ENCODE assay signal across 16 cellular contexts in the genomic region with DNA sequence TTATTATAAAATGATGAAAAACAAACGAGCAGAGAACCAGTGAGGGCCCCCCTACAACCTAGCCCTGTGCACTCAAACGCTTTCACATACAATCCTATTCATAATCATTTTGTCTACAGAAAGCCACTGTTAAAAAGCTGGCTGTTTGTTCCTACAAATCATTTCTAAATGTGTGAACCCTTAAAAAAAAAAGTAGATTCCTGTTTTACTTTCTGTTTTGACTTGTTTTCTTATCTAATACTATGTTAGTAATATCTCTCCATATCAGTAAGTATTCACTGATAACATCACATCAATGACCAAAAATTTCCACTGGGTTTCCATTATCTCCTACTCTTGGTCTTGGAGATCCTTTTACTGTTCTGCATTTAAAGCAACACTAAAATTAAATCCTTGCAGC.
DNase-seq lines count a peak whose midpoint lies in the region; ATAC-seq and TF ChIP-seq lines count a peak whose summit lies in the region.
"Had no signal": no experiment of that assay in that cellular context is flagged by ENCODE, and none has a peak within 500 bp of the region (broad histone marks: within the 10 kb centered on the region; RNA-seq: fewer than 3 reads in every experiment).

No MANE protein-coding gene starts in this region.

- H3K4me1 ChIP-seq in RWPE2 (ENCODE audit: insufficient read depth, poor library complexity, severe bottlenecking): peaks cover 53% of the 10 kb centered on the region
- H3K4me1 ChIP-seq in esophagus muscularis mucosa: peaks cover 3 to 25% (median 18%) of the 10 kb centered on the region in 4 donors

- peaks cover 3% of the 10 kb centered on the region for H3K36me3 Mint-ChIP-seq in activated CD8-positive, alpha-beta memory T cell treated with anti-CD3 and anti-CD28 coated beads, Interleukin-2, amount 10 ng/mL, durations not matched to agents 7 days and 5 days
- H3K36me3 Mint-ChIP-seq: CD14-positive monocyte had no signal

- H3K9me3 ChIP-seq in RWPE2 (ENCODE audit: severe bottlenecking): no peaks in the 10 kb centered on the region
- H3K9me3 ChIP-seq in esophagus muscularis mucosa: no peaks in the 10 kb centered on the region
- H3K9me3 ChIP-seq: A549 had no signal

- H3K4me1 Mint-ChIP-seq in activated CD8-positive, alpha-beta memory T cell treated with anti-CD3 and anti-CD28 coated beads, Interleukin-2, amount 10 ng/mL, durations not matched to agents 7 days and 5 days: peaks cover 18% of the 10 kb centered on the region

- peak overlapping the region; percentile 96 for H3K27ac ChIP-seq in RWPE2 (ENCODE audit: poor library complexity, severe bottlenecking)
- H3K27ac ChIP-seq in esophagus muscularis mucosa (replicated peaks in 1 of 4): no peak overlapping the region
- H3K27ac ChIP-seq: A549, cardiac muscle cell had no signal

- peaks cover 97% of the 10 kb centered on the region for H3K36me3 ChIP-seq in RWPE2 (ENCODE audit: low read depth)
- H3K36me3 ChIP-seq in esophagus muscularis mucosa: peaks cover 0 to 4% (median 0%) of the 10 kb centered on the region in 4 donors
- H3K36me3 ChIP-seq: cardiac muscle cell had no signal

- TF ChIP-seq POLR2A in esophagus muscularis mucosa (IDR thresholded peaks at IDR 0.05; ENCODE audit: low read depth): no peak

- intact Hi-C loops in esophagus muscularis mucosa (cut with DNase I): no loop called here

- H3K4me3 ChIP-seq in RWPE2 (ENCODE audit: severe bottlenecking) (no peak overlapping the region), esophagus muscularis mucosa (no peak overlapping the region)
- H3K4me3 ChIP-seq: A549, cardiac muscle cell had no signal

- peak overlapping the region; percentile 73 for H3K27ac Mint-ChIP-seq in activated CD8-positive, alpha-beta memory T cell treated with anti-CD3 and anti-CD28 coated beads, Interleukin-2, amount 10 ng/mL, durations not matched to agents 7 days and 5 days

- peak overlapping the region; percentile 17 for H3K4me3 Mint-ChIP-seq in activated CD8-positive, alpha-beta memory T cell treated with anti-CD3 and anti-CD28 coated beads, Interleukin-2, amount 10 ng/mL, durations not matched to agents 7 days and 5 days
- H3K4me3 Mint-ChIP-seq: CD14-positive monocyte had no signal

- TF ChIP-seq CTCF in RWPE2 (IDR thresholded peaks at IDR 0.05; ENCODE audit: poor library complexity, severe bottlenecking) (no peak), esophagus muscularis mucosa (IDR thresholded peaks at IDR 0.05) (no peak)

- CTCF ChIA-PET in activated CD8-positive, alpha-beta memory T cell treated with anti-CD3 and anti-CD28 coated beads, Interleukin-2, amount 10 ng/mL, durations not matched to agents 7 days and 5 days (lab: Charles Lee): interaction anchor here (0.7 to 1.2 kb wide), 5 partner anchors 9 to 42 kb away, joined by 3 to 4 read pairs (median 3); no protein-coding TSS in a partner anchor

- DNase-seq in activated CD8-positive, alpha-beta memory T cell treated with anti-CD3 and anti-CD28 coated beads, Interleukin-2, amount 10 ng/mL, durations not matched to agents 7 days and 5 days: no peak
- DNase-seq in activated CD8-positive, alpha-beta memory T cell treated with anti-CD3 and anti-CD28 coated beads, Interleukin-2, amount 50 U/mL, for 48 hours: no peak
- DNase-seq in RWPE2 (ENCODE audit: low spot score) (no peak), esophagus muscularis mucosa (ENCODE audit: extremely low spot score) (peak; percentile 7), HK-2 (ENCODE audit: unreplicated experiment) (no peak), midbrain (lab: John Stamatoyannopoulos, UW) (no peak)
- no peak for DNase-seq in stimulated activated naive CD8-positive, alpha-beta T cell treated with anti-CD3 and anti-CD28 coated beads, Interleukin-15, Interleukin-2, amounts not matched to agents 100 U/mL and 50 U/mL, for 24 hours
- DNase-seq: activated naive CD4-positive, alpha-beta T cell; kidney glomerular epithelial cell; NCI-H1694; NCI-H345; SW 1271 had no signal

- 79% methylated on average over 2 of the region's 2 CpGs for WGBS in esophagus muscularis mucosa

- no peaks in the 10 kb centered on the region for H3K27me3 ChIP-seq in RWPE2 (ENCODE audit: insufficient read depth, poor library complexity, severe bottlenecking)
- no peaks in the 10 kb centered on the region for H3K27me3 ChIP-seq in esophagus muscularis mucosa
- H3K27me3 ChIP-seq: cardiac muscle cell had no signal

- ATAC-seq in activated CD8-positive, alpha-beta memory T cell treated with anti-CD3 and anti-CD28 coated beads, Interleukin-2, amount 10 ng/mL, durations not matched to agents 7 days and 5 days: peak; percentile 84
- ATAC-seq in RWPE2 (ENCODE audit: low read depth): no peak
- ATAC-seq in stimulated activated naive CD8-positive, alpha-beta T cell treated with anti-CD3 and anti-CD28 coated beads, Interleukin-15, Interleukin-2, amounts not matched to agents 100 U/mL and 50 U/mL, for 24 hours: peak; percentile 37
- ATAC-seq in GM19324 (IDR thresholded peaks at IDR 0.05; ENCODE audit: low FRiP score, unreplicated experiment): no peak
- ATAC-seq: A549 had no signal

- no peaks in the 10 kb centered on the region for H3K9me3 Mint-ChIP-seq in activated CD8-positive, alpha-beta memory T cell treated with anti-CD3 and anti-CD28 coated beads, Interleukin-2, amount 10 ng/mL, durations not matched to agents 7 days and 5 days (ENCODE audit: low read depth)

- no peak for TF ChIP-seq EP300 in esophagus muscularis mucosa (IDR thresholded peaks at IDR 0.05)

- H3K27me3 Mint-ChIP-seq in activated CD8-positive, alpha-beta memory T cell treated with anti-CD3 and anti-CD28 coated beads, Interleukin-2, amount 10 ng/mL, durations not matched to agents 7 days and 5 days: no peaks in the 10 kb centered on the region

Comparison
In these comparisons a context has a peak if more than half of its experiments do, and no peak if none do; other contexts are left out.
1. ATAC-seq: peak in activated CD8-positive, alpha-beta memory T cell treated with anti-CD3 and anti-CD28 coated beads, Interleukin-2, amount 10 ng/mL, durations not matched to agents 7 days and 5 days (single experiment) and stimulated activated naive CD8-positive, alpha-beta T cell treated with anti-CD3 and anti-CD28 coated beads, Interleukin-15, Interleukin-2, amounts not matched to agents 100 U/mL and 50 U/mL, for 24 hours (single experiment); none in RWPE2 (single experiment) and GM19324 (single experiment).